ENCODE assay signal across 7 cellular contexts in genomic region chr7:84906889-84907288, GRCh38.
"Had no signal": no experiment of that assay in that cellular context is flagged by ENCODE, and none has a peak within 500 bp of the region (broad histone marks: within the 10 kb centered on the region; RNA-seq: fewer than 3 reads in every experiment).

No MANE protein-coding gene starts in this region.

- H3K4me2 ChIP-seq: KMS-11 had no signal

- FAIRE-seq: HTR-8/SVneo had no signal

- H3K27ac ChIP-seq: GM23248, KMS-11 had no signal

- H2AFZ ChIP-seq: GM23248 had no signal

- H3K9ac ChIP-seq: GM23248, KMS-11 had no signal

- H3K4me3 ChIP-seq: GM23248 had no signal

- DNase-seq: GM23248, H7, HCEC 1CT, IMR-90, KBM-7 had no signal
